In the genomic region with DNA sequence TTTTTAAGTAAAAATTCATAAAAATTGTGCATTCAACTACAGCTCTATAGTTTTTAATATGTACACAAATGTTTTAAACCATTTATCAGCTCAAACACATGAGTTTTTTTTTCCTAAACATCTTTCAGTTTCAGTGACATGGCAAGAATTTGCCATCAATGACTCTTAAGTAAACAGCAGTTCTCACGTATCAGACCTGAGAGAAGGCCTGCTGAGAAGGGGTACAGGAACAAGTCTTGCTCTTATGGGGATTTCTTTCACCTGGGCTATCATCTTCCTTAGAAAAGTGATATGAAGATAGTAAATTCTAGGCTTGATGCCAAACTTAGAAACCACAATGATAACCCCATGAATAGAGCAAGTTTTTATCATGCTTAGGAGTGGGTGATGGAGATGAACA, we compare ENCODE assay signal across 2 cellular contexts.
TF ChIP-seq lines count a peak whose summit lies in the region.

No MANE protein-coding gene starts in this region.

TF ChIP-seq in A549, 52 proteins besides CTCF, POLR2A, EP300 and RAD21:
- TF ChIP-seq BHLHE40 (IDR thresholded peaks at IDR 0.05; ENCODE audit: low read depth, low read length): no peak
- TF ChIP-seq, protein P1, sequence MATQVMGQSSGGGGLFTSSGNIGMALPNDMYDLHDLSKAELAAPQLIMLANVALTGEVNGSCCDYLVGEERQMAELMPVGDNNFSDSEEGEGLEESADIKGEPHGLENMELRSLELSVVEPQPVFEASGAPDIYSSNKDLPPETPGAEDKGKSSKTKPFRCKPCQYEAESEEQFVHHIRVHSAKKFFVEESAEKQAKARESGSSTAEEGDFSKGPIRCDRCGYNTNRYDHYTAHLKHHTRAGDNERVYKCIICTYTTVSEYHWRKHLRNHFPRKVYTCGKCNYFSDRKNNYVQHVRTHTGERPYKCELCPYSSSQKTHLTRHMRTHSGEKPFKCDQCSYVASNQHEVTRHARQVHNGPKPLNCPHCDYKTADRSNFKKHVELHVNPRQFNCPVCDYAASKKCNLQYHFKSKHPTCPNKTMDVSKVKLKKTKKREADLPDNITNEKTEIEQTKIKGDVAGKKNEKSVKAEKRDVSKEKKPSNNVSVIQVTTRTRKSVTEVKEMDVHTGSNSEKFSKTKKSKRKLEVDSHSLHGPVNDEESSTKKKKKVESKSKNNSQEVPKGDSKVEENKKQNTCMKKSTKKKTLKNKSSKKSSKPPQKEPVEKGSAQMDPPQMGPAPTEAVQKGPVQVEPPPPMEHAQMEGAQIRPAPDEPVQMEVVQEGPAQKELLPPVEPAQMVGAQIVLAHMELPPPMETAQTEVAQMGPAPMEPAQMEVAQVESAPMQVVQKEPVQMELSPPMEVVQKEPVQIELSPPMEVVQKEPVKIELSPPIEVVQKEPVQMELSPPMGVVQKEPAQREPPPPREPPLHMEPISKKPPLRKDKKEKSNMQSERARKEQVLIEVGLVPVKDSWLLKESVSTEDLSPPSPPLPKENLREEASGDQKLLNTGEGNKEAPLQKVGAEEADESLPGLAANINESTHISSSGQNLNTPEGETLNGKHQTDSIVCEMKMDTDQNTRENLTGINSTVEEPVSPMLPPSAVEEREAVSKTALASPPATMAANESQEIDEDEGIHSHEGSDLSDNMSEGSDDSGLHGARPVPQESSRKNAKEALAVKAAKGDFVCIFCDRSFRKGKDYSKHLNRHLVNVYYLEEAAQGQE (IDR thresholded peaks at IDR 0.05): no peak
- no peak for TF ChIP-seq EHF (CRISPR knock-in tag; IDR thresholded peaks at IDR 0.05)
- no peak for TF ChIP-seq PHF8 (IDR thresholded peaks at IDR 0.05; ENCODE audit: borderline replicate concordance, low read depth)
- no peak for TF ChIP-seq HEYL (CRISPR knock-in tag; IDR thresholded peaks at IDR 0.05)
- no peak for TF ChIP-seq MYC (IDR thresholded peaks at IDR 0.05; ENCODE audit: borderline replicate concordance, low read length)
- no peak for TF ChIP-seq SREBF2 (IDR thresholded peaks at IDR 0.05)

TF ChIP-seq in IMR-90, 13 proteins besides CTCF, POLR2A, EP300 and RAD21:
- TF ChIP-seq RFX5 (IDR thresholded peaks at IDR 0.05; ENCODE audit: low read depth, low read length): no peak
- no peak for TF ChIP-seq BHLHE40 (IDR thresholded peaks at IDR 0.05; ENCODE audit: low read depth, low read length)
- TF ChIP-seq SMC3 (IDR thresholded peaks at IDR 0.05; ENCODE audit: low read depth, low read length): no peak
- TF ChIP-seq NFE2L2 (IDR thresholded peaks at IDR 0.05; ENCODE audit: low read depth, low read length): no peak
- no peak for TF ChIP-seq CHD1 (IDR thresholded peaks at IDR 0.05; ENCODE audit: low read depth, low read length)
- TF ChIP-seq RCOR1 (IDR thresholded peaks at IDR 0.05; ENCODE audit: insufficient replicate concordance, low read length): no peak
- no peak for TF ChIP-seq MAZ (IDR thresholded peaks at IDR 0.05; ENCODE audit: borderline replicate concordance, low read depth, low read length)
- TF ChIP-seq MAFK (IDR thresholded peaks at IDR 0.05; ENCODE audit: low read depth, low read length): no peak
- no peak for TF ChIP-seq CEBPB (IDR thresholded peaks at IDR 0.05; ENCODE audit: low read depth, low read length)
- TF ChIP-seq, protein P2, sequence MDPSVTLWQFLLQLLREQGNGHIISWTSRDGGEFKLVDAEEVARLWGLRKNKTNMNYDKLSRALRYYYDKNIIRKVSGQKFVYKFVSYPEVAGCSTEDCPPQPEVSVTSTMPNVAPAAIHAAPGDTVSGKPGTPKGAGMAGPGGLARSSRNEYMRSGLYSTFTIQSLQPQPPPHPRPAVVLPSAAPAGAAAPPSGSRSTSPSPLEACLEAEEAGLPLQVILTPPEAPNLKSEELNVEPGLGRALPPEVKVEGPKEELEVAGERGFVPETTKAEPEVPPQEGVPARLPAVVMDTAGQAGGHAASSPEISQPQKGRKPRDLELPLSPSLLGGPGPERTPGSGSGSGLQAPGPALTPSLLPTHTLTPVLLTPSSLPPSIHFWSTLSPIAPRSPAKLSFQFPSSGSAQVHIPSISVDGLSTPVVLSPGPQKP (IDR thresholded peaks at IDR 0.05; ENCODE audit: borderline replicate concordance, low read depth, low read length): no peak
- no peak for TF ChIP-seq FOS (IDR thresholded peaks at IDR 0.05; ENCODE audit: low read depth, low read length)
- TF ChIP-seq MXI1 (IDR thresholded peaks at IDR 0.05; ENCODE audit: borderline replicate concordance, low read depth, low read length): no peak
- no peak for TF ChIP-seq USF2 (IDR thresholded peaks at IDR 0.05; ENCODE audit: low read depth, low read length)
